1 cellular context compared by ENCODE assay signal in genomic region chr20:49110767-49111694, GRCh38.
TF ChIP-seq lines count a peak whose summit lies in the region.

No MANE protein-coding gene starts in this region.

TF ChIP-seq in GM23338, 12 proteins besides CTCF, POLR2A, EP300 and RAD21 (continued from another document):
- TF ChIP-seq ZNF462 (CRISPR knock-in tag; IDR thresholded peaks at IDR 0.05) (no peak), JUNB (IDR thresholded peaks at IDR 0.05; ENCODE audit: unreplicated experiment) (no peak), ETS1 (IDR thresholded peaks at IDR 0.05) (no peak)
